1 cellular context compared by ENCODE assay signal in genomic region chr11:18222814-18223421, GRCh38.
TF ChIP-seq lines count a peak whose summit lies in the region.

No MANE protein-coding gene starts in this region.

TF ChIP-seq in GM12878, 131 proteins besides CTCF, POLR2A, EP300 and RAD21:
- peak; percentile 42; the same call in 1 of the 2 replicates for TF ChIP-seq SPI1 (IDR thresholded peaks at IDR 0.05; ENCODE audit: borderline replicate concordance, insufficient read depth, low read depth, low read length)
- no peak for TF ChIP-seq PML (IDR thresholded peaks at IDR 0.05; ENCODE audit: low read length)
